22 cellular contexts compared by ENCODE assay signal in genomic region chr3:38986901-38987300, GRCh38.
"Had no signal": no experiment of that assay in that cellular context is flagged by ENCODE, and none has a peak within 500 bp of the region (broad histone marks: within the 10 kb centered on the region; RNA-seq: fewer than 3 reads in every experiment).

No MANE protein-coding gene starts in this region.

- H3K4me1 ChIP-seq: colonic mucosa, lower lobe of right lung, sigmoid colon had no signal

- DNase-seq: activated CD4-positive, alpha-beta T cell treated with anti-CD3 and anti-CD28 coated beads, Interleukin-2, amount 10 ng/mL, durations not matched to agents 24 days and 14 days; activated CD8-positive, alpha-beta T cell treated with anti-CD3 and anti-CD28 coated beads for 36 hours; activated naive CD4-positive, alpha-beta T cell treated with anti-CD3 and anti-CD28 coated beads, Interleukin-2, amount 10 ng/mL, durations not matched to agents 7 days and 5 days; activated naive CD8-positive, alpha-beta T cell treated with anti-CD3 and anti-CD28 coated beads, Interleukin-2, amount 50 U/mL, for 24 hours; activated T-cell treated with anti-CD3 and anti-CD28 coated beads, Interleukin-2, amount 50 U/mL, for 24 hours; anterior cingulate cortex; colonic mucosa; foreskin melanocyte; glutamatergic neuron; hypothalamus; lower lobe of right lung; sigmoid colon; stimulated activated CD8-positive, alpha-beta memory T cell treated with anti-CD3 and anti-CD28 coated beads, Interleukin-4, amount 100 ng/mL, for 48 hours; stimulated activated naive CD4-positive, alpha-beta T cell; T-helper 1 cell; T1000 had no signal

- H3K36me3 ChIP-seq: colonic mucosa, lower lobe of right lung, neutrophil, sigmoid colon had no signal

- H3K36me3 Mint-ChIP-seq: activated naive CD4-positive, alpha-beta T cell treated with anti-CD3 and anti-CD28 coated beads, Interleukin-2, amount 10 ng/mL, durations not matched to agents 7 days and 5 days; brain; mesothelial cell of epicardium; natural killer cell treated with Interleukin-12 subunit alpha and Interleukin-12 subunit beta and Interleukin-15 and Interleukin-18, amount 100 ng/mL, for 72 hours had no signal

- H3K4me1 Mint-ChIP-seq: activated CD4-positive, alpha-beta T cell treated with anti-CD3 and anti-CD28 coated beads, Interleukin-2, amount 10 ng/mL, durations not matched to agents 24 days and 14 days; activated naive CD4-positive, alpha-beta T cell treated with anti-CD3 and anti-CD28 coated beads, Interleukin-2, amount 10 ng/mL, durations not matched to agents 7 days and 5 days; activated naive CD8-positive, alpha-beta T cell treated with anti-CD3 and anti-CD28 coated beads, Interleukin-2, amount 50 U/mL, for 24 hours; central memory CD8-positive, alpha-beta T cell; mesothelial cell of epicardium had no signal

- ATAC-seq: activated CD8-positive, alpha-beta T cell treated with anti-CD3 and anti-CD28 coated beads for 36 hours; activated naive CD8-positive, alpha-beta T cell treated with anti-CD3 and anti-CD28 coated beads, Interleukin-2, amount 50 U/mL, for 24 hours; esophagus mucosa; natural killer cell treated with Interleukin-12 subunit alpha and Interleukin-12 subunit beta and Interleukin-15 and Interleukin-18, amount 100 ng/mL, for 72 hours had no signal

- H3K9me3 Mint-ChIP-seq: activated CD4-positive, alpha-beta T cell treated with anti-CD3 and anti-CD28 coated beads, Interleukin-2, amount 10 ng/mL, durations not matched to agents 24 days and 14 days; activated CD8-positive, alpha-beta T cell treated with anti-CD3 and anti-CD28 coated beads for 36 hours; activated naive CD4-positive, alpha-beta T cell treated with anti-CD3 and anti-CD28 coated beads, Interleukin-2, amount 10 ng/mL, durations not matched to agents 7 days and 5 days; activated naive CD8-positive, alpha-beta T cell treated with anti-CD3 and anti-CD28 coated beads, Interleukin-2, amount 50 U/mL, for 24 hours; activated T-cell treated with anti-CD3 and anti-CD28 coated beads, Interleukin-2, amount 50 U/mL, for 24 hours; central memory CD8-positive, alpha-beta T cell; mesothelial cell of epicardium; natural killer cell treated with Interleukin-12 subunit alpha and Interleukin-12 subunit beta and Interleukin-15 and Interleukin-18, amount 100 ng/mL, for 72 hours had no signal

- H3K27me3 ChIP-seq: colonic mucosa, neutrophil, sigmoid colon had no signal

- H3K9me3 ChIP-seq: colonic mucosa, lower lobe of right lung, neutrophil, sigmoid colon had no signal

- H3K27ac Mint-ChIP-seq: activated CD4-positive, alpha-beta T cell treated with anti-CD3 and anti-CD28 coated beads, Interleukin-2, amount 10 ng/mL, durations not matched to agents 24 days and 14 days; activated CD8-positive, alpha-beta T cell treated with anti-CD3 and anti-CD28 coated beads for 36 hours; activated naive CD4-positive, alpha-beta T cell treated with anti-CD3 and anti-CD28 coated beads, Interleukin-2, amount 10 ng/mL, durations not matched to agents 7 days and 5 days; activated naive CD8-positive, alpha-beta T cell treated with anti-CD3 and anti-CD28 coated beads, Interleukin-2, amount 50 U/mL, for 24 hours; activated T-cell treated with anti-CD3 and anti-CD28 coated beads, Interleukin-2, amount 50 U/mL, for 24 hours; brain; mesothelial cell of epicardium; natural killer cell treated with Interleukin-12 subunit alpha and Interleukin-12 subunit beta and Interleukin-15 and Interleukin-18, amount 100 ng/mL, for 72 hours had no signal

- H3K27ac ChIP-seq: colonic mucosa, lower lobe of right lung, neutrophil, sigmoid colon had no signal

- H3K4me3 ChIP-seq: colonic mucosa, lower lobe of right lung, sigmoid colon had no signal

- H3K4me3 Mint-ChIP-seq: activated CD4-positive, alpha-beta T cell treated with anti-CD3 and anti-CD28 coated beads, Interleukin-2, amount 10 ng/mL, durations not matched to agents 24 days and 14 days; activated CD8-positive, alpha-beta T cell treated with anti-CD3 and anti-CD28 coated beads for 36 hours; activated naive CD4-positive, alpha-beta T cell treated with anti-CD3 and anti-CD28 coated beads, Interleukin-2, amount 10 ng/mL, durations not matched to agents 7 days and 5 days; activated naive CD8-positive, alpha-beta T cell treated with anti-CD3 and anti-CD28 coated beads, Interleukin-2, amount 50 U/mL, for 24 hours; activated T-cell treated with anti-CD3 and anti-CD28 coated beads, Interleukin-2, amount 50 U/mL, for 24 hours; brain; central memory CD8-positive, alpha-beta T cell; mesothelial cell of epicardium; natural killer cell treated with Interleukin-12 subunit alpha and Interleukin-12 subunit beta and Interleukin-15 and Interleukin-18, amount 100 ng/mL, for 72 hours had no signal
